ENCODE assay signal across 22 cellular contexts in the genomic region with DNA sequence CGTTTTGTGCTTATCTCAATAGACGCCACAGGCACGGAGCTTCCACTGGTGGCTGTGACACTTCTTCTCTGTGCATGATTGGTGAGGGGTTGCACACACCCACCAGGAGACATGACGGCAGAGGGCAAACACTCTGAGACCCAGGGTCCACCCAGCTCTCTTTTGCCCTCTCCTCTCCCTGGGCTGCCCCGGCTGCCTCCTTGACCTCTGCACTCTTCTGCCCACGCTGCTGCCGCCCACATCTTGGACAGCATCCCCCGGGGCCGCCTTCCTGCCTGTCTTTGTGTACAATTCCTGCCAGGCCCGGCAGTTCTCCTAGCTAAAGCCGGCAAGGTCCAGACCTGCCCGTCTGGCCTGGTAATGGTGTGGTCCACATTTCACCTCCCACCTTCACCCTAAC. TPM values are rescaled to one million over a fixed set of nuclear protein-coding genes. Genes with fewer than 3 reads are reported as not detected.
A peak's percentile ranks its signal among the peaks of the same experiment; 100 is the strongest.
DNase-seq lines count a peak whose midpoint lies in the region; ATAC-seq, FAIRE-seq and TF ChIP-seq lines count a peak whose summit lies in the region.
"Had no signal": no experiment of that assay in that cellular context is flagged by ENCODE, and none has a peak within 500 bp of the region (broad histone marks: within the 10 kb centered on the region; RNA-seq: fewer than 3 reads in every experiment).

No MANE protein-coding gene starts in this region.

- no peak for FAIRE-seq in GM12878 (lab: Jason Lieb, UNC)

- H3K4me3 ChIP-seq in GM12878 (no peak overlapping the region), right lobe of liver (no peak overlapping the region), testis (no peak overlapping the region)
- H3K4me3 ChIP-seq: PC-9 had no signal

- H3K9me3 ChIP-seq in GM12878 (replicated peaks; ENCODE audit: control insufficient read depth, insufficient read depth, low read length) (no peaks in the 10 kb centered on the region), right lobe of liver (no peaks in the 10 kb centered on the region), testis (no peaks in the 10 kb centered on the region)

- H4K20me1 ChIP-seq in GM12878 (ENCODE audit: control insufficient read depth, insufficient read depth), result no peaks in the 10 kb centered on the region

- DNase-seq in GM12878 (ENCODE audit: low read depth, low spot score) (no peak), dermis blood vessel endothelial cell (peak; percentile 20), right lobe of liver (peak; percentile 75 to 84 (median 83)), testis (peak; percentile 23), DMS153 (lab: John Stamatoyannopoulos, UW) (no peak), GDM1 (lab: John Stamatoyannopoulos, UW) (no peak)
- DNase-seq: CD8-positive, alpha-beta T cell; DMS 273 treated with DMSO at 0.1 percent for 48 hours; DMS79 treated with DMSO at 0.1 percent for 48 hours; H7; Karpas-422; NCI-H1092; NCI-H1417 treated with DMSO at 0.1 percent for 48 hours; NCI-H1694 treated with DMSO at 0.1 percent for 48 hours; NCI-H2081; NCI-H2227 treated with DMSO at 0.1 percent for 48 hours; NCI-H526 treated with DMSO at 0.1 percent for 48 hours; PC-9; SHP77 had no signal

- in situ Hi-C loops in GM12878 (cut with MboI), result no loop called here

- TF ChIP-seq RAD21 in GM12878 (IDR thresholded peaks at IDR 0.05; ENCODE audit: insufficient read depth, low read depth, low read length), result no peak

- no peak for TF ChIP-seq EP300 in GM12878 (IDR thresholded peaks at IDR 0.05; ENCODE audit: borderline replicate concordance in 1 of 2, control insufficient read depth in 1 of 2, low read depth in 2 of 2, low read length in 2 of 2)

- H3K79me2 ChIP-seq in GM12878 (ENCODE audit: control insufficient read depth, insufficient read depth, low read length), result no peaks in the 10 kb centered on the region

- intact Hi-C loops in GM12878 (cut with micrococcal nuclease; ENCODE audit: unreplicated experiment), result no loop called here
- intact Hi-C loops in right lobe of liver (cut with DNase I), result no loop called here
- intact Hi-C loops in testis (cut with DNase I; ENCODE audit: low total_unique reads), result no loop called here

- H3K27ac ChIP-seq in GM12878 (ENCODE audit: control insufficient read depth, insufficient read depth) (no peak overlapping the region), right lobe of liver (peak overlapping the region; percentile 64 to 77 (median 70)), testis (no peak overlapping the region)
- H3K27ac ChIP-seq: C4-2B, PC-9 had no signal

- H3K27me3 ChIP-seq in GM12878 (replicated peaks in 1 of 2; ENCODE audit: control insufficient read depth in 2 of 2, insufficient read depth in 2 of 2, low read length in 1 of 2) (no peaks in the 10 kb centered on the region), right lobe of liver (no peaks in the 10 kb centered on the region), testis (no peaks in the 10 kb centered on the region)

- no peak overlapping the region for H2AFZ ChIP-seq in GM12878 (ENCODE audit: control insufficient read depth, low read depth, low read length)
- H2AFZ ChIP-seq: PC-9 had no signal

- H3K9ac ChIP-seq in GM12878 (ENCODE audit: control insufficient read depth, insufficient read depth, low read length), result no peak overlapping the region

- H3K4me1 ChIP-seq in GM12878 (ENCODE audit: control insufficient read depth, insufficient read depth, low read length) (no peaks in the 10 kb centered on the region), right lobe of liver (peaks cover 0 to 15% (median 0%) of the 10 kb centered on the region in 4 donors), testis (peaks cover 2% of the 10 kb centered on the region)

- TF ChIP-seq POLR2A in GM12878 (IDR thresholded peaks at IDR 0.05; ENCODE audit: low read depth, low read length) (no peak), right lobe of liver (IDR thresholded peaks at IDR 0.05) (no peak), testis (IDR thresholded peaks at IDR 0.05) (no peak)

- 61% methylated on average over 12 of the region's 12 CpGs for WGBS in GM12878 (ENCODE audit: insufficient coverage, insufficient replicate concordance, low lambda C conversion rate, missing lambda C conversion rate)
- whole genome bisulfite sequencing in right lobe of liver (ENCODE audit: insufficient coverage, low coverage, low lambda C conversion rate, missing lambda C conversion rate), result 40% methylated on average over 8 of the region's 12 CpGs
- WGBS in testis, 2 donors, result 52 to 56% methylated on average over 12 of the region's 12 CpGs

- SMC1A ChIA-PET in GM12878 (lab: Charles Lee; ENCODE audit: uncharacterized antibody, unreplicated experiment), result interaction anchor here (0.9 kb wide), 1 partner anchor 54 kb away, joined by 3 read pairs; no protein-coding TSS in a partner anchor

- H3K36me3 ChIP-seq in GM12878 (ENCODE audit: control insufficient read depth in 2 of 2, insufficient read depth in 2 of 2, low read length in 1 of 2) (no peaks in the 10 kb centered on the region), right lobe of liver (no peaks in the 10 kb centered on the region), testis (ENCODE audit: low read depth, missing control alignments) (no peaks in the 10 kb centered on the region)

- RAD21 ChIA-PET in GM12878 (lab: Charles Lee; ENCODE audit: unreplicated experiment), result no interaction called here

- BruUV-seq in GM12878 (replicated peaks; lab: Mats Ljungman, UMichigan), result no TSS peak

- no peak overlapping the region for H3K4me2 ChIP-seq in GM12878 (ENCODE audit: control insufficient read depth, insufficient read depth)
- H3K4me2 ChIP-seq: PC-9 had no signal

- no peak for ATAC-seq in GM12878
- peak; percentile 71 to 84 (median 77) for ATAC-seq in right lobe of liver
- no peak for ATAC-seq in HG02571 (IDR thresholded peaks at IDR 0.05; ENCODE audit: unreplicated experiment)
- ATAC-seq: CD8-positive, alpha-beta T cell had no signal

- CTCF ChIA-PET in GM12878 (lab: Yijun Ruan, JAX), result interaction anchor here (0.6 kb wide), 1 partner anchor 428 kb away, joined by 3 read pairs; no protein-coding TSS in a partner anchor

- no peak for TF ChIP-seq CTCF in GM12878 (IDR thresholded peaks at IDR 0.05 in 2 of 3, conservative IDR thresholded peaks at IDR 0.05 in 1 of 3; ENCODE audit: control insufficient read depth in 2 of 3, extremely low read depth in 1 of 3, insufficient read depth in 1 of 3, low read depth in 3 of 3, low read length in 3 of 3)
- no peak for TF ChIP-seq CTCF in right lobe of liver (IDR thresholded peaks at IDR 0.05)
- no peak for TF ChIP-seq CTCF in testis (IDR thresholded peaks at IDR 0.05)

- POLR2A ChIA-PET in GM12878 (lab: Charles Lee), result no interaction called here

TF ChIP-seq in GM12878, 131 proteins besides CTCF, POLR2A, EP300 and RAD21:
- TF ChIP-seq NR2F1 (conservative IDR thresholded peaks at IDR 0.05) (0 out of 2 replicates have a peak, but pooled peaks have one; percentile 11), JUNB (IDR thresholded peaks at IDR 0.05) (no peak)

RNA-seq across cellular contexts. Expression of gene DPF3, which starts 44.7 kb away (rescaled TPM):
- total RNA-seq in GM12878 (2013; cell fraction: nucleolus; rRNA removed), result 7.7 and 11.6 TPM in 2 replicates
- total RNA-seq in GM12878 (2014; rRNA removed) (1.9 and 3.6 TPM in 2 replicates), GM12878 (2014; rRNA removed; fragmentation: Illumina TruSeq; extraction: Trizol) (1.5 and 2.5 TPM in 2 replicates), GM12878 (2021) (2.7 and 3.2 TPM in 2 replicates), dermis blood vessel endothelial cell (1.4 and 2.9 TPM in 2 replicates), right lobe of liver (1 to 10 TPM; 1.2 to 5.7 (median 2.9) TPM), testis (10 to 100 TPM; 14.6 to 41.6 TPM)
- polyA plus RNA-seq in GM12878 (2011; ENCODE audit: low read depth), result 0.29 TPM
- polyA plus RNA-seq in GM12878 (2011; rRNA removed) (7.3 and 8.0 TPM in 2 replicates), GM12878 (2014; fragmentation: Illumina TruSeq; extraction: Trizol) (2.5 and 3.3 TPM in 2 replicates), GM12878 (2014; fragmentation: Nextera tagmentation; extraction: Ambion mirVana) (under 1 TPM; 0.69 to 0.87 TPM), GM12878 (2014; rRNA removed) (3.2 and 3.8 TPM in 2 replicates), GM12878 (2016; fragmentation: Nextera tagmentation; extraction: Ambion mirVana) (1 to 10 TPM; 1.7 to 1.8 TPM), testis (ENCODE audit: insufficient read depth, low read depth, low replicate concordance) (26.4 TPM)
- polyA plus RNA-seq in GM12878 (2011; cell fraction: cytosol; rRNA removed), result 4.3 and 5.3 TPM in 2 replicates
- polyA plus RNA-seq in GM12878 (2011; cell fraction: nucleus; rRNA removed), result 23.5 and 28.7 TPM in 2 replicates
- 0.59 and 1.2 TPM in 2 replicates for polyA plus RNA-seq in GM12878 (2012)
- 7.5 and 12.8 TPM in 2 replicates for polyA minus RNA-seq in GM12878 (2011; rRNA and poly(A)+ RNA removed)
- 2.7 and 3.8 TPM in 2 replicates for polyA minus RNA-seq in GM12878 (2011; cell fraction: cytosol; rRNA and poly(A)+ RNA removed)
- polyA minus RNA-seq in GM12878 (2011; cell fraction: nucleus; rRNA and poly(A)+ RNA removed), result 15.7 and 40.2 TPM in 2 replicates
- total RNA-seq: NCI-H460, PC-9 had no signal

Comparison
In these comparisons a context has a peak if more than half of its experiments do, and no peak if none do; other contexts are left out.
1. ATAC-seq: peak in right lobe of liver (4 of 4); none in GM12878 (single experiment) and HG02571 (single experiment).
2. DNase-seq: peak in dermis blood vessel endothelial cell (single experiment), right lobe of liver (3 of 3) and testis (single experiment); none in GM12878 (single experiment), DMS153 (single experiment) and GDM1 (single experiment).
3. H3K27ac ChIP-seq: peak in right lobe of liver (3 of 3); none in GM12878 (single experiment) and testis (0 of 2).